In genomic region chr5:59831341-59831989, GRCh38 we compare ENCODE assay signal across 24 cellular contexts.
DNase-seq lines count a peak whose midpoint lies in the region; ATAC-seq, FAIRE-seq and TF ChIP-seq lines count a peak whose summit lies in the region.
"Had no signal": no experiment of that assay in that cellular context is flagged by ENCODE, and none has a peak within 500 bp of the region (broad histone marks: within the 10 kb centered on the region; RNA-seq: fewer than 3 reads in every experiment).

No MANE protein-coding gene starts in this region.

- H3K36me3 ChIP-seq in astrocyte (ENCODE audit: insufficient read depth, low read length) = no peaks in the 10 kb centered on the region
- H3K36me3 ChIP-seq: left ventricle myocardium inferior, thyroid gland had no signal

- no peak overlapping the region for H3K9ac ChIP-seq in astrocyte (ENCODE audit: low read length)
- H3K9ac ChIP-seq: KMS-11 had no signal

- no peak overlapping the region for H3K27ac ChIP-seq in astrocyte (ENCODE audit: low read depth, low read length)
- H3K27ac ChIP-seq: KMS-11, left ventricle myocardium inferior, thyroid gland had no signal

- no peak overlapping the region for H3K4me2 ChIP-seq in astrocyte (ENCODE audit: low read length)
- H3K4me2 ChIP-seq: KMS-11 had no signal

- H3K4me3 Mint-ChIP-seq in astrocyte (ENCODE audit: unreplicated experiment) = no peak overlapping the region
- H3K4me3 Mint-ChIP-seq in mesothelial cell of epicardium = no peak overlapping the region
- H3K4me3 Mint-ChIP-seq: activated CD4-positive, alpha-beta T cell treated with anti-CD3 and anti-CD28 coated beads, Interleukin-2, amount 10 ng/mL, durations not matched to agents 7 days and 5 days; activated naive CD8-positive, alpha-beta T cell treated with anti-CD3 and anti-CD28 coated beads for 36 hours; CD8-positive, alpha-beta memory T cell; neural crest cell had no signal

- H3K4me1 Mint-ChIP-seq in astrocyte (ENCODE audit: low read depth, unreplicated experiment) (peaks cover 53% of the 10 kb centered on the region), mesothelial cell of epicardium (peaks cover 56% of the 10 kb centered on the region)
- H3K4me1 Mint-ChIP-seq: activated CD4-positive, alpha-beta T cell treated with anti-CD3 and anti-CD28 coated beads, Interleukin-2, amount 10 ng/mL, durations not matched to agents 7 days and 5 days; activated naive CD8-positive, alpha-beta T cell treated with anti-CD3 and anti-CD28 coated beads for 36 hours; CD8-positive, alpha-beta memory T cell; neural crest cell had no signal

- H3K27ac Mint-ChIP-seq in astrocyte (ENCODE audit: unreplicated experiment) (peak overlapping the region; percentile 55), mesothelial cell of epicardium (peak overlapping the region; percentile 39)
- H3K27ac Mint-ChIP-seq: activated CD4-positive, alpha-beta T cell treated with anti-CD3 and anti-CD28 coated beads, Interleukin-2, amount 10 ng/mL, durations not matched to agents 7 days and 5 days; activated naive CD8-positive, alpha-beta T cell treated with anti-CD3 and anti-CD28 coated beads for 36 hours; activated T-helper 2 cell treated with anti-CD3 and anti-CD28 coated beads, Interferon-gamma antibody, Interleukin-2, Interleukin-4, amounts not matched to agents 10 μg/mL and 5 μg/mL and 100 μg/mL, durations not matched to agents 14 hours and 24 hours and 36 hours; CD8-positive, alpha-beta memory T cell had no signal

- H3K27me3 Mint-ChIP-seq in astrocyte (ENCODE audit: low read depth, unreplicated experiment) = no peaks in the 10 kb centered on the region
- no peaks in the 10 kb centered on the region for H3K27me3 Mint-ChIP-seq in mesothelial cell of epicardium (ENCODE audit: low read depth)

- ATAC-seq in GM18520 (IDR thresholded peaks at IDR 0.05; ENCODE audit: unreplicated experiment) = no peak
- no peak for ATAC-seq in sciatic nerve
- ATAC-seq: stimulated activated naive CD8-positive, alpha-beta T cell treated with anti-CD3 and anti-CD28 coated beads, Interleukin-15, Interleukin-2, amounts not matched to agents 100 U/mL and 50 U/mL, for 24 hours had no signal

- H3K9me3 Mint-ChIP-seq in astrocyte (ENCODE audit: unreplicated experiment) = no peaks in the 10 kb centered on the region
- no peaks in the 10 kb centered on the region for H3K9me3 Mint-ChIP-seq in mesothelial cell of epicardium
- H3K9me3 Mint-ChIP-seq: activated CD4-positive, alpha-beta T cell treated with anti-CD3 and anti-CD28 coated beads, Interleukin-2, amount 10 ng/mL, durations not matched to agents 7 days and 5 days; activated naive CD8-positive, alpha-beta T cell treated with anti-CD3 and anti-CD28 coated beads for 36 hours; activated T-helper 2 cell treated with anti-CD3 and anti-CD28 coated beads, Interferon-gamma antibody, Interleukin-2, Interleukin-4, amounts not matched to agents 10 μg/mL and 5 μg/mL and 100 μg/mL, durations not matched to agents 14 hours and 24 hours and 36 hours; neural crest cell had no signal

- no peak overlapping the region for H2AFZ ChIP-seq in astrocyte (ENCODE audit: low read depth, low read length)

- H3K4me1 ChIP-seq in astrocyte (ENCODE audit: insufficient read depth, low read length) = peaks cover 15% of the 10 kb centered on the region
- H3K4me1 ChIP-seq: left ventricle myocardium inferior, thyroid gland had no signal

- H3K4me3 ChIP-seq in astrocyte (ENCODE audit: insufficient read depth, low read depth, low read length) = no peak overlapping the region
- H3K4me3 ChIP-seq: left ventricle myocardium inferior, thyroid gland had no signal

- H3K36me3 Mint-ChIP-seq in astrocyte (ENCODE audit: low read depth, unreplicated experiment) (no peaks in the 10 kb centered on the region), mesothelial cell of epicardium (no peaks in the 10 kb centered on the region)
- H3K36me3 Mint-ChIP-seq: activated naive CD8-positive, alpha-beta T cell treated with anti-CD3 and anti-CD28 coated beads for 36 hours; CD8-positive, alpha-beta memory T cell had no signal

- H4K20me1 ChIP-seq in astrocyte (ENCODE audit: insufficient read depth, low read length) = no peaks in the 10 kb centered on the region

- DNase-seq in EH (ENCODE audit: low read depth) = peak; percentile 46
- DNase-seq in HT1080 (ENCODE audit: low read depth) = peak; percentile 49
- DNase-seq in astrocyte (ENCODE audit: low read depth) = peak; percentile 53
- DNase-seq in mesothelial cell of epicardium (ENCODE audit: low spot score in 2 of 2, unreplicated experiment in 2 of 2) = no peak
- no peak for DNase-seq in sciatic nerve (ENCODE audit: low spot score)
- DNase-seq in NCI-H510A treated with DMSO at 0.1 percent for 48 hours (lab: John Stamatoyannopoulos, UW) = no peak
- no peak for DNase-seq in activated CD4-positive, alpha-beta T cell treated with anti-CD3 and anti-CD28 coated beads, Interleukin-2, amount 50 U/mL, for 1 hour
- DNase-seq: activated CD4-positive, alpha-beta T cell treated with anti-CD3 and anti-CD28 coated beads, Interleukin-2, amount 10 ng/mL, durations not matched to agents 7 days and 5 days; activated naive CD8-positive, alpha-beta T cell treated with anti-CD3 and anti-CD28 coated beads for 36 hours; CD8-positive, alpha-beta memory T cell; head of caudate nucleus; left ventricle myocardium inferior; NCI-H1105; NCI-H2081; NCI-H526; SHP77; stimulated activated naive CD8-positive, alpha-beta T cell treated with anti-CD3 and anti-CD28 coated beads, Interleukin-15, Interleukin-2, amounts not matched to agents 100 U/mL and 50 U/mL, for 24 hours; T-helper 1 cell; thyroid gland had no signal

- no peaks in the 10 kb centered on the region for H3K9me3 ChIP-seq in astrocyte (ENCODE audit: insufficient read depth, low read depth, low read length)
- H3K9me3 ChIP-seq: left ventricle myocardium inferior, thyroid gland had no signal

- no peak for FAIRE-seq in astrocyte (lab: Jason Lieb, UNC)
- FAIRE-seq: colon had no signal

- intact Hi-C loops in sciatic nerve (cut with DNase I) = loop anchor here (10.0 kb wide), 1 partner anchor 1373 kb away; no protein-coding TSS in a partner anchor

- TF ChIP-seq CTCF in astrocyte (IDR thresholded peaks at IDR 0.05; ENCODE audit: insufficient read depth, low read depth, low read length) (no peak), mesothelial cell of epicardium (IDR thresholded peaks at IDR 0.05; ENCODE audit: unreplicated experiment) (no peak)

- no peaks in the 10 kb centered on the region for H3K27me3 ChIP-seq in astrocyte (ENCODE audit: insufficient read depth, low read length)
- H3K27me3 ChIP-seq: thyroid gland had no signal

- no peaks in the 10 kb centered on the region for H3K79me2 ChIP-seq in astrocyte (ENCODE audit: insufficient read depth, low read length)

Comparison
In these comparisons a context has a peak if more than half of its experiments do, and no peak if none do; other contexts are left out.
1. DNase-seq: peak in EH (single experiment), HT1080 (single experiment) and astrocyte (single experiment); none in mesothelial cell of epicardium (0 of 2), sciatic nerve (single experiment), NCI-H510A treated with DMSO at 0.1 percent for 48 hours (single experiment) and activated CD4-positive, alpha-beta T cell treated with anti-CD3 and anti-CD28 coated beads, Interleukin-2, amount 50 U/mL, for 1 hour (single experiment).